17 cellular contexts compared by ENCODE assay signal in the genomic region with DNA sequence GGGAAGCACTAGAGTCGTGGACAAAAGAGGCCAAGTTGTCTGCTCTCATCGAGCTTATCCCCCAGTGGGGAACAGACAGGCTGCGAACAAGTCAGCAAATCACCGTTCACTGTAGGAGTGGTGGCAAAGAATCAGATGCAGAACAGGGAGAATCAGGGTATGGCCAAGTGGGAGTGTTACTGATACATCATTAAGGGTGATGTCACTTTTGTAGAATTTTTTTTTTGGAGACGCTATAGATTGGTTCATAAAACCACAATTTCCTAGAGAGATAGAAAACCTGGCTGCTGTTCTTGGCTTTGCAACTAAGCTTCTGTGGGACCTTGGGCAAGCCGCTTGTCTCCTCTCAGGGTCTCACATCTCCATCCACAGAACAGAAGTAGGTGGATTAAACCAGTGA. TPM values are rescaled to one million over a fixed set of nuclear protein-coding genes. Genes with fewer than 3 reads are reported as not detected.
DNase-seq lines count a peak whose midpoint lies in the region; ATAC-seq and TF ChIP-seq lines count a peak whose summit lies in the region.
"Had no signal": no experiment of that assay in that cellular context is flagged by ENCODE, and none has a peak within 500 bp of the region (broad histone marks: within the 10 kb centered on the region; RNA-seq: fewer than 3 reads in every experiment).

No MANE protein-coding gene starts in this region.

- H4K8ac ChIP-seq in IMR-90 (ENCODE audit: low read depth in 2 of 2, low read length in 2 of 2), result peak overlapping the region in 1 of 2 experiments; percentile 78; a peak in 1 of 4 replicates

- H3K79me2 ChIP-seq in hepatocyte, result no peaks in the 10 kb centered on the region

- peaks cover 61% of the 10 kb centered on the region for H3K4me1 Mint-ChIP-seq in nephron progenitor cell

- H3K27me3 ChIP-seq in IMR-90 (ENCODE audit: control insufficient read depth, insufficient read depth, low read length), result no peaks in the 10 kb centered on the region
- no peaks in the 10 kb centered on the region for H3K27me3 ChIP-seq in heart right ventricle
- H3K27me3 ChIP-seq in hepatocyte, result no peaks in the 10 kb centered on the region

- TF ChIP-seq CTCF in IMR-90 (conservative IDR thresholded peaks at IDR 0.05; ENCODE audit: low read depth, low read length) (no peak), coronary artery (IDR thresholded peaks at IDR 0.05) (no peak), nephron progenitor cell (IDR thresholded peaks at IDR 0.05) (no peak), heart right ventricle (IDR thresholded peaks at IDR 0.05) (no peak), hepatocyte (IDR thresholded peaks at IDR 0.05; ENCODE audit: poor library complexity) (no peak)

- peaks cover 30 to 88% of the 10 kb centered on the region in 2 experiments for H3K79me1 ChIP-seq in IMR-90 (ENCODE audit: low read depth in 1 of 2, low read length in 2 of 2)

- no peak overlapping the region for H3K56ac ChIP-seq in IMR-90 (ENCODE audit: extremely low read depth, insufficient read depth, low read length)

- no peaks in the 10 kb centered on the region for H3K27me3 Mint-ChIP-seq in nephron progenitor cell (ENCODE audit: low read depth, poor library complexity)

- peaks cover 15% of the 10 kb centered on the region for H3K4me1 ChIP-seq in IMR-90 (ENCODE audit: control insufficient read depth, insufficient read depth, low read length)
- H3K4me1 ChIP-seq in heart right ventricle, result peaks cover 0 to 18% (median 10%) of the 10 kb centered on the region in 9 donors
- H3K4me1 ChIP-seq in hepatocyte (ENCODE audit: insufficient read depth), result peaks cover 10% of the 10 kb centered on the region

- peaks cover 22% of the 10 kb centered on the region for H3K36me3 Mint-ChIP-seq in nephron progenitor cell (ENCODE audit: low read depth)

- H2AFZ ChIP-seq in IMR-90 (replicated peaks; ENCODE audit: low read length, poor library complexity) (no peak overlapping the region), hepatocyte (no peak overlapping the region)

- H3K9ac ChIP-seq in IMR-90 (ENCODE audit: low read depth, low read length), result no peak overlapping the region

- peaks cover 24% of the 10 kb centered on the region for H3K9me1 ChIP-seq in IMR-90 (ENCODE audit: insufficient read depth, low read length)

- POLR2A ChIA-PET in IMR-90 (lab: Charles Lee; ENCODE audit: unreplicated experiment), result no interaction called here

- H3K18ac ChIP-seq in IMR-90 (ENCODE audit: low read depth, low read length), result no peak overlapping the region

- no peak overlapping the region for H2BK5ac ChIP-seq in IMR-90 (ENCODE audit: low read depth, low read length, poor library complexity, severe bottlenecking)

- H2BK20ac ChIP-seq in IMR-90 (ENCODE audit: low read depth, low read length), result peak overlapping the region; percentile 17; the same call in 1 of the 2 replicates

- H3K4ac ChIP-seq in IMR-90 (ENCODE audit: low read depth, low read length), result peak overlapping the region; percentile 77

- ATAC-seq in IMR-90 (ENCODE audit: low read depth) (peak; percentile 12), heart right ventricle (no peak), HG03457 (IDR thresholded peaks at IDR 0.05; ENCODE audit: unreplicated experiment) (no peak)
- ATAC-seq: Panc1 had no signal

- intact Hi-C loops in IMR-90 (cut with micrococcal nuclease), result no loop called here
- intact Hi-C loops in heart right ventricle (cut with DNase I), result loop anchor here in 2 of 10 donors (10.0 kb wide), 2 partner anchors 149 to 309 kb away; no protein-coding TSS in a partner anchor

- peak overlapping the region; percentile 49; the same call in 1 of the 3 replicates for H2BK15ac ChIP-seq in IMR-90 (ENCODE audit: low read depth, low read length)

- no TSS peak for BruUV-seq in IMR-90 (replicated peaks; lab: Mats Ljungman, UMichigan)

- H2AK9ac ChIP-seq in IMR-90 (replicated peaks; ENCODE audit: low read depth, low read length, poor library complexity), result peak overlapping the region; percentile 26

- 0 out of 2 replicates have a peak overlapping the region, but pooled peaks have one; percentile 38 for H4K91ac ChIP-seq in IMR-90 (ENCODE audit: insufficient read depth, low read depth, low read length)

- no peaks in the 10 kb centered on the region for H3K9me3 Mint-ChIP-seq in nephron progenitor cell

- H3K27ac ChIP-seq in IMR-90 (ENCODE audit: insufficient read depth, low read length) (no peak overlapping the region), coronary artery (peak overlapping the region; percentile 54 to 71), heart right ventricle (no peak overlapping the region), hepatocyte (no peak overlapping the region)
- H3K27ac ChIP-seq: C4-2B had no signal

- no peaks in the 10 kb centered on the region for H3K9me2 ChIP-seq in hepatocyte (replicated peaks; ENCODE audit: insufficient read depth)

- H2BK120ac ChIP-seq in IMR-90 (ENCODE audit: low read depth, low read length), result peak overlapping the region; percentile 83; the same call in 1 of the 2 replicates

- no peak overlapping the region for H4K5ac ChIP-seq in IMR-90 (ENCODE audit: low read depth, low read length)

- H3K36me3 ChIP-seq in IMR-90 (ENCODE audit: control insufficient read depth, insufficient read depth, low read length) (peaks cover 7% of the 10 kb centered on the region), heart right ventricle (peaks cover 0 to 14% (median 0%) of the 10 kb centered on the region in 9 donors), hepatocyte (replicated peaks; ENCODE audit: insufficient read depth, low read depth) (no peaks in the 10 kb centered on the region)

- H4K20me1 ChIP-seq in IMR-90 (ENCODE audit: insufficient read depth, low read length), result peaks cover 28% of the 10 kb centered on the region
- no peaks in the 10 kb centered on the region for H4K20me1 ChIP-seq in hepatocyte (ENCODE audit: insufficient read depth, poor library complexity, severe bottlenecking)

- no peak for TF ChIP-seq POLR2A in IMR-90 (IDR thresholded peaks at IDR 0.05; ENCODE audit: low read depth, low read length)

- TF ChIP-seq RAD21 in IMR-90 (IDR thresholded peaks at IDR 0.05; ENCODE audit: low read length), result no peak

- peak overlapping the region; percentile 44; the same call in 1 of the 2 replicates for H3K23ac ChIP-seq in IMR-90 (ENCODE audit: low read depth, low read length)

- in situ Hi-C loops in IMR-90 (cut with MboI; ENCODE audit: low sequenced_read_pairs), result no loop called here

- DNase-seq in EH (ENCODE audit: low read depth) (peak; percentile 48), IMR-90 (peak; percentile 54), coronary artery (ENCODE audit: low spot score) (no peak), nephron progenitor cell (no peak), heart right ventricle (no peak), hepatocyte (ENCODE audit: low spot score) (no peak), RKO (ENCODE audit: low spot score) (no peak)
- DNase-seq: COR-L47, Karpas-422, MM.1S, NCI-H1105 treated with DMSO at 0.1 percent for 48 hours, NCI-H187, NCI-H2171, NCI-H82 had no signal

- 75% methylated on average over 2 of the region's 6 CpGs; no CpG with 5 or more reads in 1 of the 2 experiments for WGBS in IMR-90 (ENCODE audit: extremely low coverage in 2 of 2, insufficient read length in 1 of 2), 2 experiments
- 61 to 79% methylated on average over 6 of the region's 6 CpGs for WGBS in heart right ventricle, 2 donors
- 76% methylated on average over 6 of the region's 6 CpGs for WGBS in hepatocyte (ENCODE audit: low lambda C conversion rate, missing lambda C conversion rate)

- CTCF ChIA-PET in IMR-90 (lab: Yijun Ruan, JAX), result no interaction called here

- peak overlapping the region; percentile 57 for H3K14ac ChIP-seq in IMR-90 (replicated peaks; ENCODE audit: low read depth, low read length)

- H2AK5ac ChIP-seq in IMR-90 (ENCODE audit: low read depth, low read length), result peak overlapping the region; percentile 25; the same call in 1 of the 2 replicates

- no peak overlapping the region for H3K4me3 Mint-ChIP-seq in nephron progenitor cell

- dilution Hi-C loops in IMR-90 (cut with HindIII; ENCODE audit: low sequenced_read_pairs, unreplicated experiment), result no loop called here

- H3K4me3 ChIP-seq in IMR-90 (ENCODE audit: insufficient read depth, low read depth, low read length) (no peak overlapping the region), coronary artery (no peak overlapping the region), heart right ventricle (no peak overlapping the region), hepatocyte (no peak overlapping the region)

- H3K9me3 ChIP-seq in IMR-90 (ENCODE audit: control insufficient read depth, insufficient read depth, low read length) (no peaks in the 10 kb centered on the region), heart right ventricle (no peaks in the 10 kb centered on the region), hepatocyte (ENCODE audit: low read depth) (no peaks in the 10 kb centered on the region)

- H3K27ac Mint-ChIP-seq in nephron progenitor cell, result peak overlapping the region; percentile 38

- H3K4me2 ChIP-seq in IMR-90 (ENCODE audit: low read depth, low read length) (no peak overlapping the region), hepatocyte (no peak overlapping the region)

TF ChIP-seq in IMR-90, 13 proteins besides CTCF, POLR2A, EP300 and RAD21 (continues in another document):
- TF ChIP-seq CEBPB (IDR thresholded peaks at IDR 0.05; ENCODE audit: low read depth, low read length), result no peak
- TF ChIP-seq MAZ (IDR thresholded peaks at IDR 0.05; ENCODE audit: borderline replicate concordance, low read depth, low read length), result no peak
- TF ChIP-seq CHD1 (IDR thresholded peaks at IDR 0.05; ENCODE audit: low read depth, low read length), result no peak
- TF ChIP-seq FOS (IDR thresholded peaks at IDR 0.05; ENCODE audit: low read depth, low read length), result no peak
- TF ChIP-seq RFX5 (IDR thresholded peaks at IDR 0.05; ENCODE audit: low read depth, low read length), result no peak
- TF ChIP-seq, protein P1, sequence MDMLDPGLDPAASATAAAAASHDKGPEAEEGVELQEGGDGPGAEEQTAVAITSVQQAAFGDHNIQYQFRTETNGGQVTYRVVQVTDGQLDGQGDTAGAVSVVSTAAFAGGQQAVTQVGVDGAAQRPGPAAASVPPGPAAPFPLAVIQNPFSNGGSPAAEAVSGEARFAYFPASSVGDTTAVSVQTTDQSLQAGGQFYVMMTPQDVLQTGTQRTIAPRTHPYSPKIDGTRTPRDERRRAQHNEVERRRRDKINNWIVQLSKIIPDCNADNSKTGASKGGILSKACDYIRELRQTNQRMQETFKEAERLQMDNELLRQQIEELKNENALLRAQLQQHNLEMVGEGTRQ (IDR thresholded peaks at IDR 0.05; ENCODE audit: low read depth, low read length), result no peak

RNA-seq across cellular contexts. Expression of a gene that starts 21.2 kb away (rescaled TPM):
- total RNA-seq in IMR-90 (2012; rRNA removed) (8.4 and 10.3 TPM in 2 replicates), heart right ventricle (10 to 100 TPM in 5 of 10 donors, 1 to 10 TPM in 5; 7.4 to 13.7 (median 10.1) TPM), hepatocyte (6.1 and 7.2 TPM in 2 replicates)
- polyA plus RNA-seq in IMR-90 (2012; rRNA removed) (21.0 and 22.1 TPM in 2 replicates), heart right ventricle (1 to 10 TPM; 5.0 to 5.5 TPM), hepatocyte (4.3 and 8.5 TPM in 2 replicates)
- polyA plus RNA-seq in IMR-90 (2012; cell fraction: cytosol; rRNA removed), result 13.3 and 14.6 TPM in 2 replicates
- 59.8 and 89.3 TPM in 2 replicates for polyA plus RNA-seq in IMR-90 (2012; cell fraction: nucleus; rRNA removed; ENCODE audit: low replicate concordance)

Comparison
In these comparisons a context has a peak if more than half of its experiments do, and no peak if none do; other contexts are left out.
1. DNase-seq: peak in EH (single experiment) and IMR-90 (single experiment); none in coronary artery (single experiment), nephron progenitor cell (single experiment), heart right ventricle (0 of 2), hepatocyte (single experiment) and RKO (single experiment).
2. H3K27ac ChIP-seq: peak in coronary artery (2 of 2); none in IMR-90 (single experiment), heart right ventricle (0 of 10) and hepatocyte (single experiment).